Comparison of ENCODE assay signal across 22 cellular contexts in genomic region chr3:171996178-171996817, GRCh38.
"Had no signal": no experiment of that assay in that cellular context is flagged by ENCODE, and none has a peak within 500 bp of the region (broad histone marks: within the 10 kb centered on the region; RNA-seq: fewer than 3 reads in every experiment).

No MANE protein-coding gene starts in this region.

- ATAC-seq: activated CD4-positive, CD25-positive, alpha-beta regulatory T cell treated with anti-CD3 and anti-CD28 coated beads, Interleukin-2, amount 50 U/mL, for 24 hours; activated T-helper 17 cell treated with anti-CD3 and anti-CD28 coated beads, Interleukin-2, amount 50 U/mL, for 72 hours; SK-N-SH treated with all-trans-retinoic acid at 6 μM for 48 hours had no signal

- DNase-seq: activated CD4-positive, alpha-beta T cell treated with anti-CD3 and anti-CD28 coated beads for 4 hours; activated gamma-delta T cell treated with Interleukin-2 at 50 U/mL for 16 hours; activated T-cell treated with anti-CD3 and anti-CD28 coated beads for 4 hours; brain microvascular endothelial cell; Kasumi-1; KBM-7; NCI-H1048; NCI-H146; NCI-H187 treated with DMSO at 0.1 percent for 48 hours; NCI-H2081 treated with DMSO at 0.1 percent for 48 hours; NCI-H446; NCI-H524; PC-3; SHP77; SW 1271 had no signal

- H3K27ac Mint-ChIP-seq: activated naive CD4-positive, alpha-beta T cell treated with anti-CD3 and anti-CD28 coated beads, Interleukin-2, amount 50 U/mL, for 24 hours; activated T-helper 17 cell treated with anti-CD3 and anti-CD28 coated beads, Interleukin-2, amount 50 U/mL, for 72 hours; T-helper 2 cell treated with Interferon-gamma antibody and Interleukin-4, amounts not matched to agents 5 μg/mL and 100 μg/mL, for 36 hours had no signal

- H3K4me1 Mint-ChIP-seq: activated naive CD4-positive, alpha-beta T cell treated with anti-CD3 and anti-CD28 coated beads, Interleukin-2, amount 50 U/mL, for 24 hours; activated T-helper 17 cell treated with anti-CD3 and anti-CD28 coated beads, Interleukin-2, amount 50 U/mL, for 72 hours had no signal

- H3K9me3 Mint-ChIP-seq: activated T-helper 17 cell treated with anti-CD3 and anti-CD28 coated beads, Interleukin-2, amount 50 U/mL, for 72 hours had no signal

- H3K27ac ChIP-seq: cardiac muscle cell had no signal

- H3K4me3 Mint-ChIP-seq: activated naive CD4-positive, alpha-beta T cell treated with anti-CD3 and anti-CD28 coated beads, Interleukin-2, amount 50 U/mL, for 24 hours; activated T-helper 17 cell treated with anti-CD3 and anti-CD28 coated beads, Interleukin-2, amount 50 U/mL, for 72 hours; T-helper 2 cell treated with Interferon-gamma antibody and Interleukin-4, amounts not matched to agents 5 μg/mL and 100 μg/mL, for 36 hours had no signal

- H3K27me3 ChIP-seq: brain microvascular endothelial cell, cardiac muscle cell, SJSA1 had no signal

- H3K27me3 Mint-ChIP-seq: activated naive CD4-positive, alpha-beta T cell treated with anti-CD3 and anti-CD28 coated beads, Interleukin-2, amount 50 U/mL, for 24 hours had no signal
